Comparison of ENCODE assay signal across 1 cellular context in the genomic region with DNA sequence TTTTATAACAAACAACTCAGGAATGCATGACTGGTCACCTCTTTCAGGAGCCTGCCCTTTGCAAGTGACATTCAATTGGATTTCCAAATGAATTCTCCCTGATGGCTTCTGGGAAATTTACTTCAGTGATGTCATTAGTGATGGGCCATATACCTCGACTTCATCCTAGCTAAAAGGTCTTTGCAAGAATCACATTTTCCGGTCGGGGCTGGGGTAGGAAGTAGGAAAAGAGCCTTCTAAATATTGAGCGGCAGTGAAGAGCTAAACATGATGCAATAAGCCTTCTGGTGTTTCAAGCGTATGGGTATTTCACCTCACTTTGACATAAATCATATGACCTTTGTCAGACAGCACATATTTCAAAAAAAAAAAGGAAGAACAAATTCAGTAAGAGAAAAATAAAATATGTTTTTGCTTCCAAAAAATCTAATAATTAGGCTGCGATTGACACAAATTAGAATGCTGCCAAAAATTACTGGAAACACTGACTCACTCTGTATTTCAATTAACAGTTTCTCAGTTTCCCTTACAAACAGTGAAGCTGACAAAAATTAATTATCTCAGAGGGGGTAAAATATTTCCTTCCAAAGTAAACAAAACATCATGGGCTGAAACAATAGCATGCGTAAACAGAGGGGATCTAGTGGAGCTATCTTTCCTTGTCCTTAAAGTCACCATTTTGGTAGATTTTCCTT.
A peak's percentile ranks its signal among the peaks of the same experiment; 100 is the strongest.
TF ChIP-seq lines count a peak whose summit lies in the region.

No MANE protein-coding gene starts in this region.

TF ChIP-seq in HepG2, 621 proteins besides CTCF, POLR2A, EP300 and RAD21:
- no peak for TF ChIP-seq ZBTB33 (CRISPR knock-in tag; IDR thresholded peaks at IDR 0.05)
- TF ChIP-seq CEBPB (IDR thresholded peaks at IDR 0.05; ENCODE audit: borderline replicate concordance, low read depth, low read length) = peak; percentile 69
- TF ChIP-seq ATF7 (IDR thresholded peaks at IDR 0.05) = peak; percentile 51; the same call in 1 of the 2 replicates
- TF ChIP-seq ATF7 (CRISPR knock-in tag; IDR thresholded peaks at IDR 0.05) = no peak
- peak; percentile 25; the same call in 1 of the 2 replicates for TF ChIP-seq CREB1 (IDR thresholded peaks at IDR 0.05)
- no peak for TF ChIP-seq CREB1 (CRISPR knock-in tag; IDR thresholded peaks at IDR 0.05)
